ENCODE assay signal across 24 cellular contexts in genomic region chr3:48511551-48511950, GRCh38. TPM values are rescaled to one million over a fixed set of nuclear protein-coding genes. Genes with fewer than 3 reads are reported as not detected.
DNase-seq lines count a peak whose midpoint lies in the region; ATAC-seq, FAIRE-seq and TF ChIP-seq lines count a peak whose summit lies in the region.
"Had no signal": no experiment of that assay in that cellular context is flagged by ENCODE, and none has a peak within 500 bp of the region (broad histone marks: within the 10 kb centered on the region; RNA-seq: fewer than 3 reads in every experiment).

No MANE protein-coding gene starts in this region.

- no peak overlapping the region for H4K91ac ChIP-seq in IMR-90 (ENCODE audit: insufficient read depth, low read depth, low read length)

- H3K4me1 ChIP-seq in IMR-90 (ENCODE audit: control insufficient read depth, insufficient read depth, low read length) (no peaks in the 10 kb centered on the region), astrocyte (ENCODE audit: insufficient read depth, low read length) (peaks cover 9% of the 10 kb centered on the region)
- H3K4me1 ChIP-seq: BE2C had no signal

- dilution Hi-C loops in IMR-90 (cut with HindIII; ENCODE audit: low sequenced_read_pairs, unreplicated experiment), result no loop called here

- intact Hi-C loops in IMR-90 (cut with micrococcal nuclease), result no loop called here
- intact Hi-C loops in activated CD4-positive, alpha-beta T cell treated with anti-CD3 and anti-CD28 coated beads, Interleukin-2, amount 10 ng/mL, durations not matched to agents 24 days and 14 days (cut with micrococcal nuclease), result no loop called here

- peaks cover 5% of the 10 kb centered on the region for H3K4me1 Mint-ChIP-seq in astrocyte (ENCODE audit: low read depth, unreplicated experiment)
- H3K4me1 Mint-ChIP-seq in nephron progenitor cell, result peaks cover 12% of the 10 kb centered on the region
- peaks cover 44% of the 10 kb centered on the region for H3K4me1 Mint-ChIP-seq in activated CD4-positive, alpha-beta T cell treated with anti-CD3 and anti-CD28 coated beads, Interleukin-2, amount 10 ng/mL, durations not matched to agents 24 days and 14 days

- H2AFZ ChIP-seq in IMR-90 (replicated peaks; ENCODE audit: low read length, poor library complexity) (no peak overlapping the region), astrocyte (ENCODE audit: low read depth, low read length) (no peak overlapping the region)
- H2AFZ ChIP-seq: GM23248 had no signal

- H3K27ac Mint-ChIP-seq in astrocyte (ENCODE audit: unreplicated experiment) (no peak overlapping the region), nephron progenitor cell (peak overlapping the region; percentile 75)
- no peak overlapping the region for H3K27ac Mint-ChIP-seq in activated CD4-positive, alpha-beta T cell treated with anti-CD3 and anti-CD28 coated beads, Interleukin-2, amount 10 ng/mL, durations not matched to agents 24 days and 14 days

- no peaks in the 10 kb centered on the region for H3K9me3 ChIP-seq in IMR-90 (ENCODE audit: control insufficient read depth, insufficient read depth, low read length)
- no peaks in the 10 kb centered on the region for H3K9me3 ChIP-seq in astrocyte (ENCODE audit: insufficient read depth, low read depth, low read length)
- H3K9me3 ChIP-seq: BE2C had no signal

- H3K36me3 ChIP-seq in IMR-90 (ENCODE audit: control insufficient read depth, insufficient read depth, low read length) (no peaks in the 10 kb centered on the region), astrocyte (ENCODE audit: insufficient read depth, low read length) (no peaks in the 10 kb centered on the region)
- H3K36me3 ChIP-seq: BE2C had no signal

- H3K79me1 ChIP-seq in IMR-90 (ENCODE audit: low read depth in 1 of 2, low read length in 2 of 2), result no peaks in the 10 kb centered on the region

- H3K56ac ChIP-seq in IMR-90 (ENCODE audit: extremely low read depth, insufficient read depth, low read length), result no peak overlapping the region

- H3K27me3 Mint-ChIP-seq in astrocyte (ENCODE audit: low read depth, unreplicated experiment) (no peaks in the 10 kb centered on the region), nephron progenitor cell (ENCODE audit: low read depth, poor library complexity) (peaks cover 7% of the 10 kb centered on the region)
- H3K27me3 Mint-ChIP-seq in activated CD4-positive, alpha-beta T cell treated with anti-CD3 and anti-CD28 coated beads, Interleukin-2, amount 10 ng/mL, durations not matched to agents 24 days and 14 days, result no peaks in the 10 kb centered on the region

- H3K4me3 Mint-ChIP-seq in astrocyte (ENCODE audit: unreplicated experiment), result peak overlapping the region; percentile 31
- no peak overlapping the region for H3K4me3 Mint-ChIP-seq in nephron progenitor cell
- H3K4me3 Mint-ChIP-seq in activated CD4-positive, alpha-beta T cell treated with anti-CD3 and anti-CD28 coated beads, Interleukin-2, amount 10 ng/mL, durations not matched to agents 24 days and 14 days, result no peak overlapping the region
- H3K4me3 Mint-ChIP-seq: CD8-positive, alpha-beta memory T cell had no signal

- H3K23ac ChIP-seq in IMR-90 (ENCODE audit: low read depth, low read length), result no peak overlapping the region

- WGBS in IMR-90 (ENCODE audit: extremely low coverage in 2 of 2, insufficient read length in 1 of 2), 2 experiments, result no CpG with 5 or more reads among the region's 4 CpGs

- DNase-seq in IMR-90, result no peak
- no peak for DNase-seq in astrocyte (ENCODE audit: low read depth)
- no peak for DNase-seq in nephron progenitor cell
- no peak for DNase-seq in activated effector memory CD4-positive, alpha-beta T cell treated with anti-CD3 and anti-CD28 coated beads, Interleukin-2, amount 50 U/mL, for 16 hours
- DNase-seq in activated CD4-positive, alpha-beta T cell treated with anti-CD3 and anti-CD28 coated beads, Interleukin-2, amount 10 ng/mL, durations not matched to agents 24 days and 14 days, result no peak
- DNase-seq: ACHN; BE2C; C1 segment of cervical spinal cord; CD4-positive, CD25-positive, alpha-beta regulatory T cell; CD8-positive, alpha-beta memory T cell; COR-L47; DMS 273 treated with DMSO at 0.1 percent for 48 hours; DMS53; DND-41; EL; GM23248; HCEC 1CT had no signal

- no peak overlapping the region for H4K8ac ChIP-seq in IMR-90 (ENCODE audit: low read depth in 2 of 2, low read length in 2 of 2)

- no peaks in the 10 kb centered on the region for H3K79me2 ChIP-seq in astrocyte (ENCODE audit: insufficient read depth, low read length)

- no peak overlapping the region for H3K27ac ChIP-seq in IMR-90 (ENCODE audit: insufficient read depth, low read length)
- no peak overlapping the region for H3K27ac ChIP-seq in astrocyte (ENCODE audit: low read depth, low read length)
- H3K27ac ChIP-seq: GM23248 had no signal

- ATAC-seq in IMR-90 (ENCODE audit: low read depth) (no peak), GM18873 (IDR thresholded peaks at IDR 0.05; ENCODE audit: low FRiP score, unreplicated experiment) (no peak)
- ATAC-seq: GM12878 had no signal

- no peak overlapping the region for H2BK5ac ChIP-seq in IMR-90 (ENCODE audit: low read depth, low read length, poor library complexity, severe bottlenecking)

- no peak overlapping the region for H2BK15ac ChIP-seq in IMR-90 (ENCODE audit: low read depth, low read length)

- H2BK120ac ChIP-seq in IMR-90 (ENCODE audit: low read depth, low read length), result no peak overlapping the region

- CTCF ChIA-PET in IMR-90 (lab: Yijun Ruan, JAX), result no interaction called here

- no peak for TF ChIP-seq POLR2A in IMR-90 (IDR thresholded peaks at IDR 0.05; ENCODE audit: low read depth, low read length)

- H3K9me3 Mint-ChIP-seq in astrocyte (ENCODE audit: unreplicated experiment) (no peaks in the 10 kb centered on the region), nephron progenitor cell (no peaks in the 10 kb centered on the region)
- H3K9me3 Mint-ChIP-seq in activated CD4-positive, alpha-beta T cell treated with anti-CD3 and anti-CD28 coated beads, Interleukin-2, amount 10 ng/mL, durations not matched to agents 24 days and 14 days, result no peaks in the 10 kb centered on the region
- H3K9me3 Mint-ChIP-seq: CD4-positive, CD25-positive, alpha-beta regulatory T cell; CD8-positive, alpha-beta memory T cell; IgD-negative memory B cell had no signal

- H3K36me3 Mint-ChIP-seq in astrocyte (ENCODE audit: low read depth, unreplicated experiment) (no peaks in the 10 kb centered on the region), nephron progenitor cell (ENCODE audit: low read depth) (peaks cover 5% of the 10 kb centered on the region)
- peaks cover 8% of the 10 kb centered on the region for H3K36me3 Mint-ChIP-seq in activated CD4-positive, alpha-beta T cell treated with anti-CD3 and anti-CD28 coated beads, Interleukin-2, amount 10 ng/mL, durations not matched to agents 24 days and 14 days (ENCODE audit: low read depth)
- H3K36me3 Mint-ChIP-seq: CD4-positive, CD25-positive, alpha-beta regulatory T cell; CD8-positive, alpha-beta memory T cell had no signal

- no peak for TF ChIP-seq CTCF in IMR-90 (conservative IDR thresholded peaks at IDR 0.05; ENCODE audit: low read depth, low read length)
- no peak for TF ChIP-seq CTCF in astrocyte (IDR thresholded peaks at IDR 0.05; ENCODE audit: insufficient read depth, low read depth, low read length)
- TF ChIP-seq CTCF in nephron progenitor cell (IDR thresholded peaks at IDR 0.05), result no peak

- no TSS peak for BruUV-seq in IMR-90 (replicated peaks; lab: Mats Ljungman, UMichigan)

- no peak overlapping the region for H4K5ac ChIP-seq in IMR-90 (ENCODE audit: low read depth, low read length)

- H3K18ac ChIP-seq in IMR-90 (ENCODE audit: low read depth, low read length), result no peak overlapping the region

- H2AK9ac ChIP-seq in IMR-90 (replicated peaks; ENCODE audit: low read depth, low read length, poor library complexity), result no peak overlapping the region

- H2BK20ac ChIP-seq in IMR-90 (ENCODE audit: low read depth, low read length), result no peak overlapping the region

- FAIRE-seq in astrocyte (lab: Jason Lieb, UNC), result no peak
- FAIRE-seq: GM12878, GM19239, H54 had no signal

- no peaks in the 10 kb centered on the region for H3K9me1 ChIP-seq in IMR-90 (ENCODE audit: insufficient read depth, low read length)

- in situ Hi-C loops in IMR-90 (cut with MboI; ENCODE audit: low sequenced_read_pairs), result no loop called here

- TF ChIP-seq RAD21 in IMR-90 (IDR thresholded peaks at IDR 0.05; ENCODE audit: low read length), result no peak

- H4K20me1 ChIP-seq in IMR-90 (ENCODE audit: insufficient read depth, low read length) (no peaks in the 10 kb centered on the region), astrocyte (ENCODE audit: insufficient read depth, low read length) (no peaks in the 10 kb centered on the region)

- no peak overlapping the region for H3K14ac ChIP-seq in IMR-90 (replicated peaks; ENCODE audit: low read depth, low read length)

- H3K27me3 ChIP-seq in IMR-90 (ENCODE audit: control insufficient read depth, insufficient read depth, low read length) (no peaks in the 10 kb centered on the region), astrocyte (ENCODE audit: insufficient read depth, low read length) (no peaks in the 10 kb centered on the region)
- H3K27me3 ChIP-seq: BE2C had no signal

- H3K4me3 ChIP-seq in IMR-90 (ENCODE audit: insufficient read depth, low read depth, low read length) (no peak overlapping the region), astrocyte (ENCODE audit: insufficient read depth, low read depth, low read length) (no peak overlapping the region)
- H3K4me3 ChIP-seq: GM12878, GM23248 had no signal

- H2AK5ac ChIP-seq in IMR-90 (ENCODE audit: low read depth, low read length), result no peak overlapping the region

- H3K4me2 ChIP-seq in IMR-90 (ENCODE audit: low read depth, low read length) (no peak overlapping the region), astrocyte (ENCODE audit: low read length) (no peak overlapping the region)

- H3K4ac ChIP-seq in IMR-90 (ENCODE audit: low read depth, low read length), result no peak overlapping the region

- POLR2A ChIA-PET in IMR-90 (lab: Charles Lee; ENCODE audit: unreplicated experiment), result no interaction called here

- H3K9ac ChIP-seq in IMR-90 (ENCODE audit: low read depth, low read length) (no peak overlapping the region), astrocyte (ENCODE audit: low read length) (no peak overlapping the region)
- H3K9ac ChIP-seq: GM23248 had no signal

RNA-seq across cellular contexts. Expression of gene SHISA5, which starts 7.6 kb away (rescaled TPM):
- total RNA-seq in IMR-90 (2012; rRNA removed) (82.3 and 88.6 TPM in 2 replicates), astrocyte (333 and 346 TPM in 2 replicates)
- 162 and 181 TPM in 2 replicates for polyA plus RNA-seq in IMR-90 (2012; rRNA removed)
- polyA plus RNA-seq in IMR-90 (2012; cell fraction: cytosol; rRNA removed), result 139 and 294 TPM in 2 replicates
- 81.3 and 139 TPM in 2 replicates for polyA plus RNA-seq in IMR-90 (2012; cell fraction: nucleus; rRNA removed; ENCODE audit: low replicate concordance)
- 79.1 and 84.9 TPM in 2 replicates for total RNA-seq in activated CD4-positive, alpha-beta T cell treated with anti-CD3 and anti-CD28 coated beads, Interleukin-2, amount 10 ng/mL, durations not matched to agents 24 days and 14 days

RNA-seq across cellular contexts. Expression of gene PFKFB4, which starts 45.1 kb away (rescaled TPM):
- 16.1 and 17.0 TPM in 2 replicates for total RNA-seq in IMR-90 (2012; rRNA removed)
- 14.8 and 16.9 TPM in 2 replicates for polyA plus RNA-seq in IMR-90 (2012; rRNA removed)
- 11.1 and 15.7 TPM in 2 replicates for polyA plus RNA-seq in IMR-90 (2012; cell fraction: cytosol; rRNA removed)
- 53.9 and 57.6 TPM in 2 replicates for polyA plus RNA-seq in IMR-90 (2012; cell fraction: nucleus; rRNA removed; ENCODE audit: low replicate concordance)
- 27.5 and 27.8 TPM in 2 replicates for total RNA-seq in astrocyte
- total RNA-seq in activated CD4-positive, alpha-beta T cell treated with anti-CD3 and anti-CD28 coated beads, Interleukin-2, amount 10 ng/mL, durations not matched to agents 24 days and 14 days, result 38.2 and 44.0 TPM in 2 replicates

RNA-seq across cellular contexts. Expression of gene UCN2, which starts 52.0 kb away (rescaled TPM):
- 0.54 and 0.56 TPM in 2 replicates for total RNA-seq in IMR-90 (2012; rRNA removed)
- polyA plus RNA-seq in IMR-90 (2012; rRNA removed), result 2.3 and 2.7 TPM in 2 replicates
- polyA plus RNA-seq in IMR-90 (2012; cell fraction: cytosol; rRNA removed), result 0.56 and 1.4 TPM in 2 replicates
- 19.4 and 40.3 TPM in 2 replicates for polyA plus RNA-seq in IMR-90 (2012; cell fraction: nucleus; rRNA removed; ENCODE audit: low replicate concordance)
- total RNA-seq in astrocyte, result 2.8 and 3.3 TPM in 2 replicates
- not detected in 2 replicates for total RNA-seq in activated CD4-positive, alpha-beta T cell treated with anti-CD3 and anti-CD28 coated beads, Interleukin-2, amount 10 ng/mL, durations not matched to agents 24 days and 14 days
- total RNA-seq: CD4-positive, CD25-positive, alpha-beta regulatory T cell; CD8-positive, alpha-beta memory T cell; G401; GM12878; HT-29 had no signal
- polyA plus RNA-seq: CD4-positive, CD25-positive, alpha-beta regulatory T cell; CD8-positive, alpha-beta memory T cell; IgD-negative memory B cell had no signal
